In genomic region chr9:2407450-2407849, GRCh38 we compare ENCODE assay signal across 26 cellular contexts.
"Had no signal": no experiment of that assay in that cellular context is flagged by ENCODE, and none has a peak within 500 bp of the region (broad histone marks: within the 10 kb centered on the region; RNA-seq: fewer than 3 reads in every experiment).

No MANE protein-coding gene starts in this region.

- H3K36me3 ChIP-seq: esophagus muscularis mucosa, gastroesophageal sphincter, heart left ventricle, tibial artery, upper lobe of left lung had no signal

- H3K4me1 Mint-ChIP-seq: naive B cell had no signal

- H3K79me2 ChIP-seq: hepatocyte had no signal

- H3K4me3 Mint-ChIP-seq: mesothelial cell of epicardium; naive B cell; natural killer cell treated with Interleukin-12 subunit alpha and Interleukin-12 subunit beta and Interleukin-15 and Interleukin-18, amount 100 ng/mL, for 72 hours; neural crest cell had no signal

- H3K27ac Mint-ChIP-seq: mesothelial cell of epicardium; naive B cell; natural killer cell treated with Interleukin-12 subunit alpha and Interleukin-12 subunit beta and Interleukin-15 and Interleukin-18, amount 100 ng/mL, for 72 hours had no signal

- H3K4me2 ChIP-seq: hepatocyte, smooth muscle cell had no signal

- H3K4me3 ChIP-seq: dorsolateral prefrontal cortex, esophagus muscularis mucosa, gastroesophageal sphincter, heart left ventricle, hepatocyte, mucosa of descending colon, smooth muscle cell, testis, tibial artery, upper lobe of left lung had no signal

- H3K9me3 ChIP-seq: mucosa of descending colon, testis, upper lobe of left lung had no signal

- ATAC-seq: foreskin keratinocyte; gastroesophageal sphincter; mucosa of descending colon; sciatic nerve; stimulated activated naive CD8-positive, alpha-beta T cell treated with anti-CD3 and anti-CD28 coated beads, Interleukin-15, Interleukin-2, amounts not matched to agents 100 U/mL and 50 U/mL, for 24 hours had no signal

- H3K4me1 ChIP-seq: esophagus muscularis mucosa, foreskin keratinocyte, gastroesophageal sphincter, heart left ventricle, upper lobe of left lung had no signal

- H3K27ac ChIP-seq: dorsolateral prefrontal cortex, esophagus muscularis mucosa, foreskin keratinocyte, gastroesophageal sphincter, heart left ventricle, hepatocyte, testis, tibial artery, upper lobe of left lung had no signal

- H2AFZ ChIP-seq: hepatocyte had no signal

- H3K27me3 ChIP-seq: dorsolateral prefrontal cortex, esophagus muscularis mucosa, foreskin keratinocyte, gastroesophageal sphincter, heart left ventricle, hepatocyte, testis, tibial artery, upper lobe of left lung had no signal

- DNase-seq: central memory CD4-positive, alpha-beta T cell; dorsolateral prefrontal cortex; effector CD8-positive, alpha-beta T cell; foreskin keratinocyte; mesenchymal stem cell; mucosa of descending colon; naive B cell; nucleus accumbens; stimulated activated CD4-positive, alpha-beta T cell treated with anti-CD3 and anti-CD28 coated beads, Interleukin-12 subunit alpha, Interleukin-12 subunit beta, amount 100 ng/mL, for 4 hours; stimulated activated CD4-positive, alpha-beta T cell treated with anti-CD3 and anti-CD28 coated beads, Interleukin-1b, Interleukin-23, amount 100 ng/mL, for 48 hours; stimulated activated CD4-positive, alpha-beta T cell treated with anti-CD3 and anti-CD28 coated beads, Interleukin-4, amount 100 ng/mL, for 1 hour; stimulated activated CD8-positive, alpha-beta memory T cell treated with anti-CD3 and anti-CD28 coated beads, Interleukin-4, amount 100 ng/mL, for 48 hours; stimulated activated naive CD8-positive, alpha-beta T cell treated with anti-CD3 and anti-CD28 coated beads, Interleukin-15, Interleukin-2, amounts not matched to agents 100 U/mL and 50 U/mL, for 24 hours; substantia nigra; testis; tibial artery had no signal
